In the genomic region with DNA sequence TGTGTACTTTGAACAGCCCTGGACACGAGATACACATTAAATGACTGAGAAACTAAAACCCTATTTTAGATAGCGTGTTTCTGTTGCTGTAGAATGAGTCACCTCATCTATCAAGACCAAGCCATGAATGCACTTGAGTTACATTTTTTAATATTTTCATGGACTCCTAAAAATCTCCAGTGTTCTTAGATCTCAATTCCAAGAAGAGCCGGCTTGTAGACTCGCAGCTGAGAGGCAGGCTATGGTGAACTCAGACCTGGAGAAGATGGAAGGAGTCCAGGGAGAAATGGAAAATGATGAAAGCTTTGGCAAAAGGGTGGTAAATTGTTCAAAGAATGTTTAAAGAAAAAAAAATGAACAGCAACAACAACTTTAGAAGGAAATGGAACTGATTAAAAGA, we compare ENCODE assay signal across 28 cellular contexts.
DNase-seq lines count a peak whose midpoint lies in the region; ATAC-seq, FAIRE-seq and TF ChIP-seq lines count a peak whose summit lies in the region.
"Had no signal": no experiment of that assay in that cellular context is flagged by ENCODE, and none has a peak within 500 bp of the region (broad histone marks: within the 10 kb centered on the region; RNA-seq: fewer than 3 reads in every experiment).

No MANE protein-coding gene starts in this region.

- no peaks in the 10 kb centered on the region for H3K36me3 Mint-ChIP-seq in astrocyte (ENCODE audit: low read depth, unreplicated experiment)
- H3K36me3 Mint-ChIP-seq: CD8-positive, alpha-beta T cell had no signal

- H2AFZ ChIP-seq in astrocyte (ENCODE audit: low read depth, low read length) (no peak overlapping the region), hepatocyte (no peak overlapping the region)

- DNase-seq in AG10803 (ENCODE audit: low read depth) (peak; percentile 81), GM04503 (ENCODE audit: low read depth) (peak; percentile 28), astrocyte (ENCODE audit: low read depth) (no peak), hepatocyte (ENCODE audit: low spot score) (peak; percentile 8), medulla oblongata (ENCODE audit: extremely low spot score) (no peak), GM12892 (ENCODE audit: insufficient read length) (no peak)
- DNase-seq: Caco-2; CD8-positive, alpha-beta T cell; EL; GDM1; NCI-H1092; NCI-H1436; NCI-H187; NCI-H2081 treated with DMSO at 0.1 percent for 48 hours; NCI-H2171; NCI-H226; NCI-H510A; NCI-H69; SIG-M5; SK-N-SH; SW 1271 had no signal

- H3K27ac ChIP-seq in astrocyte (ENCODE audit: low read depth, low read length) (no peak overlapping the region), hepatocyte (peak overlapping the region; percentile 33)
- H3K27ac ChIP-seq: C4-2B, HL-60, RWPE1 had no signal

- H3K4me1 ChIP-seq in astrocyte (ENCODE audit: insufficient read depth, low read length): no peaks in the 10 kb centered on the region
- no peaks in the 10 kb centered on the region for H3K4me1 ChIP-seq in hepatocyte (ENCODE audit: insufficient read depth)
- H3K4me1 ChIP-seq: Caco-2 had no signal

- H3K27ac Mint-ChIP-seq in astrocyte (ENCODE audit: unreplicated experiment): no peak overlapping the region
- H3K27ac Mint-ChIP-seq: CD8-positive, alpha-beta T cell had no signal

- no peak for TF ChIP-seq POLR2A in GM12892 (IDR thresholded peaks at IDR 0.05; ENCODE audit: low read depth, low read length)

- H3K9me3 ChIP-seq in astrocyte (ENCODE audit: insufficient read depth, low read depth, low read length) (no peaks in the 10 kb centered on the region), hepatocyte (ENCODE audit: low read depth) (no peaks in the 10 kb centered on the region)
- H3K9me3 ChIP-seq: Caco-2, SK-N-SH had no signal

- no peaks in the 10 kb centered on the region for H3K27me3 ChIP-seq in astrocyte (ENCODE audit: insufficient read depth, low read length)
- no peaks in the 10 kb centered on the region for H3K27me3 ChIP-seq in hepatocyte

- no peak for ATAC-seq in GM19324 (IDR thresholded peaks at IDR 0.05; ENCODE audit: low FRiP score, unreplicated experiment)
- ATAC-seq in GM18517 (IDR thresholded peaks at IDR 0.05; ENCODE audit: unreplicated experiment): no peak
- ATAC-seq: CD8-positive, alpha-beta T cell had no signal

- TF ChIP-seq CTCF in AG10803 (conservative IDR thresholded peaks at IDR 0.05; ENCODE audit: low read length) (no peak), astrocyte (IDR thresholded peaks at IDR 0.05; ENCODE audit: insufficient read depth, low read depth, low read length) (no peak), hepatocyte (IDR thresholded peaks at IDR 0.05; ENCODE audit: poor library complexity) (no peak)

- H3K27me3 Mint-ChIP-seq in astrocyte (ENCODE audit: low read depth, unreplicated experiment): peaks cover 2% of the 10 kb centered on the region

- no peaks in the 10 kb centered on the region for H3K79me2 ChIP-seq in astrocyte (ENCODE audit: insufficient read depth, low read length)
- no peaks in the 10 kb centered on the region for H3K79me2 ChIP-seq in hepatocyte

- no peak overlapping the region for H3K4me2 ChIP-seq in astrocyte (ENCODE audit: low read length)
- no peak overlapping the region for H3K4me2 ChIP-seq in hepatocyte
- H3K4me2 ChIP-seq: SK-N-SH had no signal

- no peak overlapping the region for H3K4me3 Mint-ChIP-seq in astrocyte (ENCODE audit: unreplicated experiment)
- H3K4me3 Mint-ChIP-seq: CD8-positive, alpha-beta T cell had no signal

- 69% methylated on average over 4 of the region's 4 CpGs for WGBS in hepatocyte (ENCODE audit: low lambda C conversion rate, missing lambda C conversion rate)

- H3K36me3 ChIP-seq in astrocyte (ENCODE audit: insufficient read depth, low read length) (no peaks in the 10 kb centered on the region), hepatocyte (replicated peaks; ENCODE audit: insufficient read depth, low read depth) (no peaks in the 10 kb centered on the region)

- no peaks in the 10 kb centered on the region for H3K9me3 Mint-ChIP-seq in astrocyte (ENCODE audit: unreplicated experiment)
- H3K9me3 Mint-ChIP-seq: CD8-positive, alpha-beta T cell had no signal

- no peaks in the 10 kb centered on the region for H3K4me1 Mint-ChIP-seq in astrocyte (ENCODE audit: low read depth, unreplicated experiment)

- no peak overlapping the region for H3K9ac ChIP-seq in astrocyte (ENCODE audit: low read length)
- H3K9ac ChIP-seq: SK-N-SH had no signal

- H3K9me2 ChIP-seq in hepatocyte (replicated peaks; ENCODE audit: insufficient read depth): no peaks in the 10 kb centered on the region
- H3K9me2 ChIP-seq: SK-N-SH had no signal

- H4K20me1 ChIP-seq in astrocyte (ENCODE audit: insufficient read depth, low read length): no peaks in the 10 kb centered on the region
- no peaks in the 10 kb centered on the region for H4K20me1 ChIP-seq in hepatocyte (ENCODE audit: insufficient read depth, poor library complexity, severe bottlenecking)

- H3K4me3 ChIP-seq in AG10803 (ENCODE audit: low read length): no peak overlapping the region
- H3K4me3 ChIP-seq in astrocyte (ENCODE audit: insufficient read depth, low read depth, low read length): no peak overlapping the region
- H3K4me3 ChIP-seq in hepatocyte: no peak overlapping the region

- FAIRE-seq in astrocyte (lab: Jason Lieb, UNC): peak; percentile 83
- FAIRE-seq in GM12892 (lab: Jason Lieb, UNC): no peak
- FAIRE-seq: GM18507, H54 had no signal

Comparison
In these comparisons a context has a peak if more than half of its experiments do, and no peak if none do; other contexts are left out.
1. DNase-seq: peak in AG10803 (single experiment), GM04503 (single experiment) and hepatocyte (single experiment); none in astrocyte (single experiment), medulla oblongata (single experiment) and GM12892 (single experiment).